In the genomic region with DNA sequence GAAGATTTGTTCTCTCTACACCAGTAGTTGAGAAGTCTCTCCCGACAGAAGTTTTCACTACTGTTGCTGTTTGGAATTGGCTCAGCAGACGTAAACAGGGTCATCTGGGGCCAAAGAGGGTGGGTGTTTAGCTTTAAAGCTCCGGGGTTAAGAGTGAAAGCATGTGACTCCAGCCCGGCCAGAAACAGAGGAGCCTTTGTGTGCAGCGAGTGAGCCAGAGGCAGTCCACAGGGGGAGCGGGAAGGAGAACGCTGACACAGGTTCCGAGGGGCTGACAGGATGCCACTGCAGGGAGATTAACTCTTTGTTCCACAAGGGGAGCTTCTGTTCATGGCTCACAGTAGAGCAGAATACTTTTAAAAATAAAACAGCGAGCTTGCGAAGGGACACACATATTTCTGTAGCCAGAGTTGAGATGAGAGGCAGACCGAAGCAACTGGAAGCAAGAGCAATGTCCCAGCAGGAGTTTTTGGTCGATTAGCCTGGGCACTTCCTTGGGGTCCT, we compare ENCODE assay signal across 8 cellular contexts. TPM values are rescaled to one million over a fixed set of nuclear protein-coding genes. Genes with fewer than 3 reads are reported as not detected.
DNase-seq lines count a peak whose midpoint lies in the region; ATAC-seq and TF ChIP-seq lines count a peak whose summit lies in the region.

No MANE protein-coding gene starts in this region.

- no peaks in the 10 kb centered on the region for H3K9me3 ChIP-seq in neural cell (ENCODE audit: low read length)

- POLR2A ChIA-PET in activated B cell treated with CpG ODN at 0.5 μM for 24 hours (lab: Charles Lee), result interaction anchor here (0.6 to 20.1 kb wide), 8 partner anchors 8 to 35 kb away, joined by 4 to 504 read pairs (median 18); a partner anchor contains a TSS

- CTCF ChIA-PET in activated B cell treated with CpG ODN at 0.5 μM for 24 hours (lab: Charles Lee), result interaction anchor here (1.1 to 4.8 kb wide), 4 partner anchors 10 to 34 kb away, joined by 3 to 45 read pairs (median 8); a partner anchor contains a TSS

- H3K36me3 Mint-ChIP-seq in activated B cell treated with CpG ODN at 0.5 μM for 24 hours (ENCODE audit: low read depth), result no peaks in the 10 kb centered on the region

- H3K9me3 Mint-ChIP-seq in activated B cell treated with CpG ODN at 0.5 μM for 24 hours, result no peaks in the 10 kb centered on the region

- no peaks in the 10 kb centered on the region for H4K20me1 ChIP-seq in neural cell (ENCODE audit: insufficient read depth)

- TF ChIP-seq EP300 in neural cell (conservative IDR thresholded peaks at IDR 0.05; ENCODE audit: poor library complexity, severe bottlenecking), result no peak

- intact Hi-C loops in activated B cell treated with CpG ODN at 0.5 μM for 24 hours (cut with micrococcal nuclease), result loop anchor here (1.0 to 2.0 kb wide), 5 partner anchors 12 to 36 kb away; no protein-coding TSS in a partner anchor

- ATAC-seq in activated B cell treated with CpG ODN at 0.5 μM for 24 hours (ENCODE audit: low read depth), result no peak
- ATAC-seq in HG02642 (IDR thresholded peaks at IDR 0.05; ENCODE audit: poor library complexity, unreplicated experiment), result no peak
- no peak for ATAC-seq in GM19395 (IDR thresholded peaks at IDR 0.05; ENCODE audit: unreplicated experiment)

- H3K27ac ChIP-seq in HL-60 (replicated peaks) (peak overlapping the region; percentile 77), neural cell (ENCODE audit: low read length) (no peak overlapping the region)

- H3K27me3 Mint-ChIP-seq in activated B cell treated with CpG ODN at 0.5 μM for 24 hours, result no peaks in the 10 kb centered on the region

- peaks cover 60% of the 10 kb centered on the region for H3K4me1 Mint-ChIP-seq in activated B cell treated with CpG ODN at 0.5 μM for 24 hours

- H3K27ac Mint-ChIP-seq in activated B cell treated with CpG ODN at 0.5 μM for 24 hours, result peak overlapping the region; percentile 89

- no peak overlapping the region for H3K4me2 ChIP-seq in neural cell (ENCODE audit: low read length)

- TF ChIP-seq RAD21 in neural cell (conservative IDR thresholded peaks at IDR 0.05), result no peak

- H2AFZ ChIP-seq in neural cell (ENCODE audit: low read depth, low read length), result no peak overlapping the region

- peak overlapping the region; percentile 3; the same call in 1 of the 2 replicates for H3K4me3 ChIP-seq in HL-60 (replicated peaks; ENCODE audit: insufficient read depth, low read length)
- peak overlapping the region; percentile 52 for H3K4me3 ChIP-seq in neural cell (ENCODE audit: low read length)

- peak; percentile 93 for DNase-seq in Ammon's horn (ENCODE audit: low spot score)
- peak in 1 of 2 experiments; percentile 47 for DNase-seq in HL-60 (ENCODE audit: low read depth in 1 of 2, low spot score in 1 of 2)
- DNase-seq in activated B cell treated with CpG ODN at 0.5 μM for 24 hours, result no peak
- DNase-seq in globus pallidus (ENCODE audit: low spot score), result peak; percentile 94
- DNase-seq in activated effector memory CD4-positive, alpha-beta T cell treated with anti-CD3 and anti-CD28 coated beads, Interleukin-2, amount 50 U/mL, for 16 hours, result no peak

- TF ChIP-seq CTCF in HL-60 (IDR thresholded peaks at IDR 0.05; ENCODE audit: insufficient read depth, low read length), result no peak
- no peak for TF ChIP-seq CTCF in activated B cell treated with CpG ODN at 0.5 μM for 24 hours (IDR thresholded peaks at IDR 0.05)
- no peak for TF ChIP-seq CTCF in neural cell (IDR thresholded peaks at IDR 0.05; ENCODE audit: poor library complexity, severe bottlenecking)

- no peaks in the 10 kb centered on the region for H3K79me2 ChIP-seq in neural cell (replicated peaks; ENCODE audit: insufficient read depth, low read length)

- H3F3A ChIP-seq in neural cell (ENCODE audit: insufficient read depth, low read length, poor library complexity, severe bottlenecking), result no peaks in the 10 kb centered on the region

- H3K4me3 Mint-ChIP-seq in activated B cell treated with CpG ODN at 0.5 μM for 24 hours, result peak overlapping the region; percentile 78

- H3K9me2 ChIP-seq in neural cell (ENCODE audit: insufficient read depth, low read length), result no peaks in the 10 kb centered on the region

- no peaks in the 10 kb centered on the region for H3K27me3 ChIP-seq in HL-60 (ENCODE audit: insufficient read depth, poor library complexity, severe bottlenecking)
- H3K27me3 ChIP-seq in neural cell (ENCODE audit: insufficient read depth, low read depth, low read length), result no peaks in the 10 kb centered on the region

- no peaks in the 10 kb centered on the region for H3K36me3 ChIP-seq in neural cell (ENCODE audit: insufficient read depth, low read length)

- H3K9ac ChIP-seq in neural cell (ENCODE audit: low read length), result peak overlapping the region; percentile 16

TF ChIP-seq in neural cell, 6 proteins besides CTCF, POLR2A, EP300 and RAD21:
- TF ChIP-seq TAF1 (IDR thresholded peaks at IDR 0.05; ENCODE audit: low read depth), result no peak
- TF ChIP-seq POLR2AphosphoS5 (IDR thresholded peaks at IDR 0.05), result no peak
- TF ChIP-seq, protein P1, sequence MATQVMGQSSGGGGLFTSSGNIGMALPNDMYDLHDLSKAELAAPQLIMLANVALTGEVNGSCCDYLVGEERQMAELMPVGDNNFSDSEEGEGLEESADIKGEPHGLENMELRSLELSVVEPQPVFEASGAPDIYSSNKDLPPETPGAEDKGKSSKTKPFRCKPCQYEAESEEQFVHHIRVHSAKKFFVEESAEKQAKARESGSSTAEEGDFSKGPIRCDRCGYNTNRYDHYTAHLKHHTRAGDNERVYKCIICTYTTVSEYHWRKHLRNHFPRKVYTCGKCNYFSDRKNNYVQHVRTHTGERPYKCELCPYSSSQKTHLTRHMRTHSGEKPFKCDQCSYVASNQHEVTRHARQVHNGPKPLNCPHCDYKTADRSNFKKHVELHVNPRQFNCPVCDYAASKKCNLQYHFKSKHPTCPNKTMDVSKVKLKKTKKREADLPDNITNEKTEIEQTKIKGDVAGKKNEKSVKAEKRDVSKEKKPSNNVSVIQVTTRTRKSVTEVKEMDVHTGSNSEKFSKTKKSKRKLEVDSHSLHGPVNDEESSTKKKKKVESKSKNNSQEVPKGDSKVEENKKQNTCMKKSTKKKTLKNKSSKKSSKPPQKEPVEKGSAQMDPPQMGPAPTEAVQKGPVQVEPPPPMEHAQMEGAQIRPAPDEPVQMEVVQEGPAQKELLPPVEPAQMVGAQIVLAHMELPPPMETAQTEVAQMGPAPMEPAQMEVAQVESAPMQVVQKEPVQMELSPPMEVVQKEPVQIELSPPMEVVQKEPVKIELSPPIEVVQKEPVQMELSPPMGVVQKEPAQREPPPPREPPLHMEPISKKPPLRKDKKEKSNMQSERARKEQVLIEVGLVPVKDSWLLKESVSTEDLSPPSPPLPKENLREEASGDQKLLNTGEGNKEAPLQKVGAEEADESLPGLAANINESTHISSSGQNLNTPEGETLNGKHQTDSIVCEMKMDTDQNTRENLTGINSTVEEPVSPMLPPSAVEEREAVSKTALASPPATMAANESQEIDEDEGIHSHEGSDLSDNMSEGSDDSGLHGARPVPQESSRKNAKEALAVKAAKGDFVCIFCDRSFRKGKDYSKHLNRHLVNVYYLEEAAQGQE (IDR thresholded peaks at IDR 0.05; ENCODE audit: borderline replicate concordance), result no peak
- no peak for TF ChIP-seq SMC3 (conservative IDR thresholded peaks at IDR 0.05; ENCODE audit: poor library complexity)
- TF ChIP-seq EZH2 (IDR thresholded peaks at IDR 0.05; ENCODE audit: borderline replicate concordance, insufficient read depth, low read length, poor library complexity, severe bottlenecking), result no peak
- no peak for TF ChIP-seq MXI1 (conservative IDR thresholded peaks at IDR 0.05; ENCODE audit: poor library complexity, severe bottlenecking)

RNA-seq across cellular contexts. Expression of a gene that starts 26.9 kb away (rescaled TPM):
- 353 and 376 TPM in 2 replicates for total RNA-seq in activated B cell treated with CpG ODN at 0.5 μM for 24 hours
- 5.7 and 5.8 TPM in 2 replicates for polyA plus RNA-seq in neural cell
- 8.0 and 10.5 TPM in 2 replicates for polyA minus RNA-seq in neural cell

RNA-seq across cellular contexts. Expression of a gene that starts 42.8 kb away (rescaled TPM):
- total RNA-seq in activated B cell treated with CpG ODN at 0.5 μM for 24 hours, result 183 and 217 TPM in 2 replicates
- polyA plus RNA-seq in neural cell, result 385 and 490 TPM in 2 replicates
- polyA minus RNA-seq in neural cell, result 186 and 212 TPM in 2 replicates

Comparison
In these comparisons a context has a peak if more than half of its experiments do, and no peak if none do; other contexts are left out.
1. DNase-seq: peak in Ammon's horn (single experiment) and globus pallidus (single experiment); none in activated B cell treated with CpG ODN at 0.5 μM for 24 hours (single experiment) and activated effector memory CD4-positive, alpha-beta T cell treated with anti-CD3 and anti-CD28 coated beads, Interleukin-2, amount 50 U/mL, for 16 hours (single experiment).